In the genomic region with DNA sequence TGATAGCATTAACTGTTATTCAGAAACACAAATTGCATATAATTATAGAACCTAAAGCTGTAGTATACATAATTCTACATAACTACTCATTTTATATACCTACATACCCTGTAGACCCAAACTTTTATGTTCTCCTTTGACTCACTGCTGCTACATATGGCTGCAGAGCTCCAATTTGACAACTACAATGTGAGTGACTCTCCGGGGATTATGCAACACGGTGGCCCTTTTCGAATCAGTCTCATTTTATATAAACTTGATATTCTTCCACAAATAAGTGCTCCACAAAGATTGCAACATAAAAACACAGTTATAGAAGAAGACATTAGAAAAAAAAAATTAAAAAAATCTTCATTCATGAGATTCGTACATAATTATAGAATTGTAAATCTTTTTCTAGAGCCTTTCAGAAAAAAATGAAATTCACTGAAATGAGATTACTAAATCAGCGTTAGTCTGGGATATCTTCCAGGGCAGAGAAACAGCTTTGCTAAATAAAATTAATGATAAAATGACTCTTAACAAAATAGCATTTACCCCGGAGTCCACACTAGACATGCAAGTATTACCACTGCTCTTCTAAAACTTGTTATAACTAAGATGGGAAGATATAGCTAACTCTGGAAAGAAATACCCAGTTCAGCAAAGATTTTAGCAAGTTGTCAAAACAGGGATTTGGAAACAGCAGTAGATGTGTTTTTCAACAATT, we compare ENCODE assay signal across 2 cellular contexts.
TF ChIP-seq lines count a peak whose summit lies in the region.

No MANE protein-coding gene starts in this region.

TF ChIP-seq in GM23338, 12 proteins besides CTCF, POLR2A, EP300 and RAD21:
- TF ChIP-seq STAT1 (IDR thresholded peaks at IDR 0.05; ENCODE audit: unreplicated experiment), result no peak
- TF ChIP-seq CREB1 (CRISPR knock-in tag; IDR thresholded peaks at IDR 0.05; ENCODE audit: low read depth), result no peak
- no peak for TF ChIP-seq EZH2phosphoT487 (IDR thresholded peaks at IDR 0.05; ENCODE audit: unreplicated experiment)
TF ChIP-seq in GM23338: peak in this region for 0.

TF ChIP-seq in H1, 55 proteins besides CTCF, POLR2A, EP300 and RAD21:
- TF ChIP-seq SIN3A (conservative IDR thresholded peaks at IDR 0.05 in 1 of 2, IDR thresholded peaks at IDR 0.05 in 1 of 2; ENCODE audit: low read depth in 1 of 2, low read length in 2 of 2) (no peak), CEBPB (IDR thresholded peaks at IDR 0.05; ENCODE audit: low read depth, low read length) (0 out of 2 replicates have a peak, but pooled peaks have one; percentile 37), RFX5 (IDR thresholded peaks at IDR 0.05; ENCODE audit: borderline replicate concordance, low read depth, low read length) (no peak)
